Comparison of ENCODE assay signal across 7 cellular contexts in the genomic region with DNA sequence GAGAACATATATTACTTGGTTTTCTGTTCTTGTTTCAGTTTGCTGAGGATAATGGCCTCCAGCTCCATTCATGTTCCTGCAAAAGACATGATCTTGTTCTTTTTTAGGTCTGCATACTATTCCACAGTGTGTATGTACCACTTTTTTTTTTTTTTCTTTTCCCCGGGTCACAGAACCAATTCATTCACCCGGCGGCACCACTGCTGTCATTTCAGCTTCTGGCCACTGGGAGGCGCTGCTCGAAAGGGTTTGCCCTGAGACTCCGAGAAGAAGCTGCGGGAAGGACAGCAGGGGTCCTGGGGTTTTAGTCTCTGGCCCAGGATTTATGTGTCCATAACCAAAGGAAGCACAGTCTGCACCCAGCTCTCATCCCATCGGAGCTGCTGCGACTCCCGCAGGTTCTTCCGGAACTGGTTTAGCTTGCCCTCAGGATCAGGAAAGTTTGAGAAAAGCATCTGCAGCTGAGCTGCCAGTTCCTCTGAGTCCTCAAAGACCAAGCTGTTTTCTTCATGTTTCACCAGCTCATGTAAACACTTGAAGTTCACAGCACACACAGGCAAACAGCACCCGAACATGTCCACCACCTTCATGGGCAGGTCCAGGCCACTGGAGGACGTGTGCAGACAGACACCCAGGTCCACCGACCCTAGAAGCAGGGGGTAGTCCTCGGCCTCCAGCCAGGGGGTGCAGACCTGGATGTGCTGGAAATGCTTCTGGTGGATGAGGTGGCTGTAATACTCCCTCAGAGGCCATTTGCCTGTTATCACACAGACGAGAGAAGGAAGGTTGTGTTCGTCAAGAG.
DNase-seq lines count a peak whose midpoint lies in the region; TF ChIP-seq lines count a peak whose summit lies in the region.
"Not testable (repeated sequence)": the region's sequence is repeated elsewhere in the genome, so short reads cannot be mapped to it uniquely, and the experiment has no call there.

No MANE protein-coding gene starts in this region.

- not testable (repeated sequence) for H2BK15ac ChIP-seq in mesendoderm (replicated peaks; ENCODE audit: low read depth)

- no CpG with 5 or more reads among the region's 17 CpGs for WGBS in mesendoderm (ENCODE audit: extremely low coverage, insufficient coverage, low lambda C conversion rate)

- H2AK5ac ChIP-seq in mesendoderm (ENCODE audit: low read length), result not testable (repeated sequence)

- TF ChIP-seq CTCF in GM12873 (IDR thresholded peaks at IDR 0.05; ENCODE audit: insufficient read depth, low read depth, low read length, missing control alignments), result peak; percentile 64
- TF ChIP-seq CTCF in fibroblast of mammary gland (conservative IDR thresholded peaks at IDR 0.05; ENCODE audit: control insufficient read depth, insufficient read depth, low read depth, low read length), result peak; percentile 52

- not testable (repeated sequence) for H3K4me2 ChIP-seq in mesendoderm (ENCODE audit: low read length)

- not testable (repeated sequence) for H4K8ac ChIP-seq in mesendoderm (ENCODE audit: low read depth, low read length)

- not testable (repeated sequence) for H3K4me3 ChIP-seq in fibroblast of mammary gland (ENCODE audit: control insufficient read depth, low read depth, low read length); mesendoderm (ENCODE audit: low read length)

- not testable (repeated sequence) for H3K18ac ChIP-seq in mesendoderm (ENCODE audit: low read length)

- DNase-seq in NCI-H748 (lab: John Stamatoyannopoulos, UW; ENCODE audit: unreplicated experiment) (peak; percentile 16), fibroblast of mammary gland (ENCODE audit: low read depth) (peak; percentile 25), mesendoderm (peak; percentile 56)
- DNase-seq in activated CD4-positive, alpha-beta T cell treated with anti-CD3 and anti-CD28 coated beads for 24 hours (ENCODE audit: low read depth in 2 of 2), result peak; percentile 23 to 35
- peak; percentile 14 for DNase-seq in activated naive CD8-positive, alpha-beta T cell treated with anti-CD3 and anti-CD28 coated beads, Interleukin-2, amount 50 U/mL, for 16 hours (ENCODE audit: low read depth, low spot score)
- peak; percentile 54 to 56 for DNase-seq in stimulated activated CD4-positive, alpha-beta T cell treated with anti-CD3 and anti-CD28 coated beads, Interleukin-2, amount 100 ng/mL, for 48 hours

- not testable (repeated sequence) for H3K79me2 ChIP-seq in mesendoderm (ENCODE audit: control insufficient read depth, insufficient read depth, low read length)

- H3K23ac ChIP-seq in mesendoderm (ENCODE audit: low read length), result not testable (repeated sequence)

- not testable (repeated sequence) for H3K4ac ChIP-seq in mesendoderm (ENCODE audit: low read depth, low read length)

- H3K27ac ChIP-seq in mesendoderm (ENCODE audit: low read depth, low read length), result not testable (repeated sequence)

- not testable (repeated sequence) for H3K4me1 ChIP-seq in mesendoderm (ENCODE audit: control insufficient read depth, low read depth, low read length)

- H3K9ac ChIP-seq in mesendoderm (ENCODE audit: low read length), result not testable (repeated sequence)

- H2BK120ac ChIP-seq in mesendoderm (ENCODE audit: low read depth, low read length), result not testable (repeated sequence)

- H3K27me3 ChIP-seq in mesendoderm (ENCODE audit: insufficient read depth, low read length, poor library complexity), result not testable (repeated sequence)

- not testable (repeated sequence) for H3K56ac ChIP-seq in mesendoderm (ENCODE audit: low read length)

- H3K79me1 ChIP-seq in mesendoderm (ENCODE audit: low read length), result not testable (repeated sequence)

- H3K36me3 ChIP-seq in mesendoderm (ENCODE audit: control insufficient read depth, insufficient read depth, low read length), result not testable (repeated sequence)

- not testable (repeated sequence) for H2BK5ac ChIP-seq in mesendoderm (ENCODE audit: low read length)

- not testable (repeated sequence) for H4K5ac ChIP-seq in mesendoderm (ENCODE audit: low read length)
